ENCODE assay signal across 11 cellular contexts in genomic region chr3:66153471-66153870, GRCh38.
A peak's percentile ranks its signal among the peaks of the same experiment; 100 is the strongest.
DNase-seq lines count a peak whose midpoint lies in the region; TF ChIP-seq lines count a peak whose summit lies in the region.
"Had no signal": no experiment of that assay in that cellular context is flagged by ENCODE, and none has a peak within 500 bp of the region (broad histone marks: within the 10 kb centered on the region; RNA-seq: fewer than 3 reads in every experiment).

No MANE protein-coding gene starts in this region.

- no peaks in the 10 kb centered on the region for H3K4me1 Mint-ChIP-seq in activated T-cell treated with anti-CD3 and anti-CD28 coated beads, Interleukin-2, amount 50 U/mL, for 24 hours (ENCODE audit: low read depth)
- no peaks in the 10 kb centered on the region for H3K4me1 Mint-ChIP-seq in activated CD4-positive, alpha-beta T cell treated with anti-CD3 and anti-CD28 coated beads, Interleukin-2, amount 10 ng/mL, durations not matched to agents 24 days and 14 days

- H3K4me1 ChIP-seq in sigmoid colon (peaks cover 0 to 15% (median 10%) of the 10 kb centered on the region in 4 donors), colonic mucosa (no peaks in the 10 kb centered on the region)

- no peak for TF ChIP-seq POLR2A in sigmoid colon (IDR thresholded peaks at IDR 0.05)

- H3K36me3 ChIP-seq in BJ (ENCODE audit: control insufficient read depth, insufficient read depth, low read length) (no peaks in the 10 kb centered on the region), sigmoid colon (no peaks in the 10 kb centered on the region), colonic mucosa (no peaks in the 10 kb centered on the region)

- DNase-seq in BJ (ENCODE audit: low read depth) = no peak
- DNase-seq in astrocyte of the spinal cord (ENCODE audit: low read depth, low spot score) = no peak
- peak; percentile 24 for DNase-seq in hepatic stellate cell (ENCODE audit: low spot score)
- DNase-seq in sigmoid colon = no peak
- no peak for DNase-seq in HuH-7.5 (ENCODE audit: low spot score)
- no peak for DNase-seq in colonic mucosa
- DNase-seq in activated T-cell treated with anti-CD3 and anti-CD28 coated beads, Interleukin-2, amount 50 U/mL, for 24 hours = no peak
- DNase-seq in activated CD4-positive, alpha-beta T cell treated with anti-CD3 and anti-CD28 coated beads, Interleukin-2, amount 10 ng/mL, durations not matched to agents 24 days and 14 days = no peak
- DNase-seq: activated T-cell treated with anti-CD3 and anti-CD28 coated beads, Interleukin-2, amount 50 U/mL, for 4 hours; central memory CD4-positive, alpha-beta T cell had no signal

- no peak for TF ChIP-seq CTCF in BJ (IDR thresholded peaks at IDR 0.05; ENCODE audit: insufficient read depth, low read depth, low read length)
- no peak for TF ChIP-seq CTCF in astrocyte of the spinal cord (IDR thresholded peaks at IDR 0.05; ENCODE audit: low read depth, low read length)
- TF ChIP-seq CTCF in sigmoid colon (IDR thresholded peaks at IDR 0.05) = no peak
- TF ChIP-seq CTCF in colonic mucosa (IDR thresholded peaks at IDR 0.05) = no peak

- intact Hi-C loops in sigmoid colon (cut with DNase I) = no loop called here
- intact Hi-C loops in colonic mucosa (cut with DNase I) = no loop called here
- intact Hi-C loops in activated CD4-positive, alpha-beta T cell treated with anti-CD3 and anti-CD28 coated beads, Interleukin-2, amount 10 ng/mL, durations not matched to agents 24 days and 14 days (cut with micrococcal nuclease) = no loop called here

- 67 to 71% methylated on average over 9 of the region's 9 CpGs for WGBS in sigmoid colon, 2 donors

- peaks cover 3% of the 10 kb centered on the region for H3K27me3 ChIP-seq in BJ (ENCODE audit: control insufficient read depth, insufficient read depth, low read length)
- H3K27me3 ChIP-seq in sigmoid colon = no peaks in the 10 kb centered on the region
- H3K27me3 ChIP-seq in colonic mucosa = no peaks in the 10 kb centered on the region

- in situ Hi-C loops in astrocyte of the spinal cord (cut with HindIII; ENCODE audit: low sequenced_read_pairs) = no loop called here

- POLR2A ChIA-PET in BJ (lab: Charles Lee) = no interaction called here

- no peaks in the 10 kb centered on the region for H3K36me3 Mint-ChIP-seq in activated T-cell treated with anti-CD3 and anti-CD28 coated beads, Interleukin-2, amount 50 U/mL, for 24 hours (ENCODE audit: low read depth)
- no peaks in the 10 kb centered on the region for H3K36me3 Mint-ChIP-seq in activated CD4-positive, alpha-beta T cell treated with anti-CD3 and anti-CD28 coated beads, Interleukin-2, amount 10 ng/mL, durations not matched to agents 24 days and 14 days (ENCODE audit: low read depth)
- H3K36me3 Mint-ChIP-seq: natural killer cell treated with Interleukin-12 subunit alpha and Interleukin-12 subunit beta and Interleukin-15 and Interleukin-18, amount 100 ng/mL, for 72 hours had no signal

- CTCF ChIA-PET in BJ (lab: Yijun Ruan, JAX) = interaction anchor here (0.8 to 2.0 kb wide), 3 partner anchors 10 to 15 kb away, joined by 4 to 6 read pairs (median 6); no protein-coding TSS in a partner anchor

- no peak overlapping the region for H3K9ac ChIP-seq in colonic mucosa (ENCODE audit: low read depth in 2 of 2, low read length in 2 of 2)

- no peaks in the 10 kb centered on the region for H3K9me3 ChIP-seq in sigmoid colon
- H3K9me3 ChIP-seq in colonic mucosa = no peaks in the 10 kb centered on the region

- H3K9me3 Mint-ChIP-seq in activated T-cell treated with anti-CD3 and anti-CD28 coated beads, Interleukin-2, amount 50 U/mL, for 24 hours = no peaks in the 10 kb centered on the region
- no peaks in the 10 kb centered on the region for H3K9me3 Mint-ChIP-seq in activated CD4-positive, alpha-beta T cell treated with anti-CD3 and anti-CD28 coated beads, Interleukin-2, amount 10 ng/mL, durations not matched to agents 24 days and 14 days
- H3K9me3 Mint-ChIP-seq: activated T-cell treated with anti-CD3 and anti-CD28 coated beads, Interleukin-2, amount 50 U/mL, for 4 hours; natural killer cell treated with Interleukin-12 subunit alpha and Interleukin-12 subunit beta and Interleukin-15 and Interleukin-18, amount 100 ng/mL, for 72 hours had no signal

- no peak for TF ChIP-seq EP300 in sigmoid colon (IDR thresholded peaks at IDR 0.05)

- H3K4me3 ChIP-seq in BJ (ENCODE audit: low read depth, low read length) (peak overlapping the region; percentile 41), astrocyte of the spinal cord (ENCODE audit: low read depth, low read length) (peak overlapping the region; percentile 28), sigmoid colon (peak overlapping the region in 3 of 4 donors; percentile 35 to 49 (median 44)), colonic mucosa (no peak overlapping the region)

- H3K27ac Mint-ChIP-seq in activated T-cell treated with anti-CD3 and anti-CD28 coated beads, Interleukin-2, amount 50 U/mL, for 24 hours = no peak overlapping the region
- H3K27ac Mint-ChIP-seq in activated CD4-positive, alpha-beta T cell treated with anti-CD3 and anti-CD28 coated beads, Interleukin-2, amount 10 ng/mL, durations not matched to agents 24 days and 14 days = no peak overlapping the region
- H3K27ac Mint-ChIP-seq: natural killer cell treated with Interleukin-12 subunit alpha and Interleukin-12 subunit beta and Interleukin-15 and Interleukin-18, amount 100 ng/mL, for 72 hours had no signal

- peak overlapping the region; percentile 41 to 83 (median 64) for H3K27ac ChIP-seq in sigmoid colon
- no peak overlapping the region for H3K27ac ChIP-seq in colonic mucosa

- H3K4me3 Mint-ChIP-seq in activated T-cell treated with anti-CD3 and anti-CD28 coated beads, Interleukin-2, amount 50 U/mL, for 24 hours = no peak overlapping the region
- H3K4me3 Mint-ChIP-seq in activated CD4-positive, alpha-beta T cell treated with anti-CD3 and anti-CD28 coated beads, Interleukin-2, amount 10 ng/mL, durations not matched to agents 24 days and 14 days = no peak overlapping the region
- H3K4me3 Mint-ChIP-seq: activated T-cell treated with anti-CD3 and anti-CD28 coated beads, Interleukin-2, amount 50 U/mL, for 4 hours; natural killer cell treated with Interleukin-12 subunit alpha and Interleukin-12 subunit beta and Interleukin-15 and Interleukin-18, amount 100 ng/mL, for 72 hours had no signal

- H3K27me3 Mint-ChIP-seq in activated T-cell treated with anti-CD3 and anti-CD28 coated beads, Interleukin-2, amount 50 U/mL, for 24 hours = peaks cover 30% of the 10 kb centered on the region
- no peaks in the 10 kb centered on the region for H3K27me3 Mint-ChIP-seq in activated CD4-positive, alpha-beta T cell treated with anti-CD3 and anti-CD28 coated beads, Interleukin-2, amount 10 ng/mL, durations not matched to agents 24 days and 14 days
